ENCODE assay signal across 16 cellular contexts in genomic region chrX:154039577-154039976, GRCh38. TPM values are rescaled to one million over a fixed set of nuclear protein-coding genes. Genes with fewer than 3 reads are reported as not detected.
DNase-seq lines count a peak whose midpoint lies in the region; ATAC-seq and TF ChIP-seq lines count a peak whose summit lies in the region.
"Had no signal": no experiment of that assay in that cellular context is flagged by ENCODE, and none has a peak within 500 bp of the region (broad histone marks: within the 10 kb centered on the region; RNA-seq: fewer than 3 reads in every experiment).

No MANE protein-coding gene starts in this region.

- no peak for TF ChIP-seq CTCF in upper lobe of left lung (IDR thresholded peaks at IDR 0.05)

- no peak for TF ChIP-seq POLR2A in upper lobe of left lung (IDR thresholded peaks at IDR 0.05)

- peak overlapping the region; percentile 35 for H3K9ac ChIP-seq in adipocyte (ENCODE audit: low read length)

- H3K36me3 Mint-ChIP-seq in activated naive CD4-positive, alpha-beta T cell treated with anti-CD3 and anti-CD28 coated beads, Interleukin-2, amount 50 U/mL, for 24 hours, result peaks cover 1% of the 10 kb centered on the region
- no peaks in the 10 kb centered on the region for H3K36me3 Mint-ChIP-seq in natural killer cell treated with Interleukin-12 subunit alpha and Interleukin-12 subunit beta and Interleukin-15 and Interleukin-18, amount 100 ng/mL, for 72 hours

- ATAC-seq in natural killer cell treated with Interleukin-12 subunit alpha and Interleukin-12 subunit beta and Interleukin-15 and Interleukin-18, amount 100 ng/mL, for 72 hours, result no peak
- ATAC-seq in upper lobe of left lung (ENCODE audit: low FRiP score in 2 of 2) (no peak), HG03039 (IDR thresholded peaks at IDR 0.05; ENCODE audit: unreplicated experiment) (no peak), GM19455 (IDR thresholded peaks at IDR 0.05; ENCODE audit: unreplicated experiment) (no peak)
- ATAC-seq: activated CD8-positive, alpha-beta memory T cell treated with anti-CD3 and anti-CD28 coated beads, Interleukin-2, amount 10 ng/mL, durations not matched to agents 7 days and 5 days had no signal

- 86 to 92% methylated on average over 9 to 11 of the region's 11 CpGs for WGBS in upper lobe of left lung, 2 donors

- H3K4me3 Mint-ChIP-seq in activated naive CD4-positive, alpha-beta T cell treated with anti-CD3 and anti-CD28 coated beads, Interleukin-2, amount 50 U/mL, for 24 hours, result no peak overlapping the region
- no peak overlapping the region for H3K4me3 Mint-ChIP-seq in natural killer cell treated with Interleukin-12 subunit alpha and Interleukin-12 subunit beta and Interleukin-15 and Interleukin-18, amount 100 ng/mL, for 72 hours
- H3K4me3 Mint-ChIP-seq: activated CD8-positive, alpha-beta memory T cell treated with anti-CD3 and anti-CD28 coated beads, Interleukin-2, amount 10 ng/mL, durations not matched to agents 7 days and 5 days had no signal

- TF ChIP-seq EP300 in upper lobe of left lung (IDR thresholded peaks at IDR 0.05), result no peak

- H3K9me3 ChIP-seq in adipocyte (ENCODE audit: control insufficient read depth, low read length) (no peaks in the 10 kb centered on the region), upper lobe of left lung (no peaks in the 10 kb centered on the region)
- H3K9me3 ChIP-seq: MG63, ovary, testis had no signal

- H3K27me3 ChIP-seq in adipocyte (replicated peaks; ENCODE audit: control insufficient read depth, insufficient read depth, low read length), result peaks cover 2% of the 10 kb centered on the region
- peaks cover 0 to 3% (median 0%) of the 10 kb centered on the region in 4 donors for H3K27me3 ChIP-seq in upper lobe of left lung
- H3K27me3 ChIP-seq: MG63, ovary, testis had no signal

- peak overlapping the region; percentile 38 for H3K27ac Mint-ChIP-seq in activated naive CD4-positive, alpha-beta T cell treated with anti-CD3 and anti-CD28 coated beads, Interleukin-2, amount 50 U/mL, for 24 hours
- peak overlapping the region; percentile 34 to 48 for H3K27ac Mint-ChIP-seq in natural killer cell treated with Interleukin-12 subunit alpha and Interleukin-12 subunit beta and Interleukin-15 and Interleukin-18, amount 100 ng/mL, for 72 hours

- peaks cover 50% of the 10 kb centered on the region for H3K4me1 ChIP-seq in adipocyte (ENCODE audit: control insufficient read depth, insufficient read depth, low read length)
- H3K4me1 ChIP-seq in upper lobe of left lung, result peaks cover 5 to 35% (median 25%) of the 10 kb centered on the region in 4 donors

- H3K4me3 ChIP-seq in adipocyte (ENCODE audit: low read length), result no peak overlapping the region
- no peak overlapping the region for H3K4me3 ChIP-seq in upper lobe of left lung
- H3K4me3 ChIP-seq: MG63, ovary, testis had no signal

- H3K27me3 Mint-ChIP-seq in activated naive CD4-positive, alpha-beta T cell treated with anti-CD3 and anti-CD28 coated beads, Interleukin-2, amount 50 U/mL, for 24 hours, result no peaks in the 10 kb centered on the region
- peaks cover 0 to 4% of the 10 kb centered on the region in 2 donors for H3K27me3 Mint-ChIP-seq in natural killer cell treated with Interleukin-12 subunit alpha and Interleukin-12 subunit beta and Interleukin-15 and Interleukin-18, amount 100 ng/mL, for 72 hours
- H3K27me3 Mint-ChIP-seq: activated CD8-positive, alpha-beta memory T cell treated with anti-CD3 and anti-CD28 coated beads, Interleukin-2, amount 10 ng/mL, durations not matched to agents 7 days and 5 days had no signal

- peaks cover 38% of the 10 kb centered on the region for H3K4me1 Mint-ChIP-seq in activated naive CD4-positive, alpha-beta T cell treated with anti-CD3 and anti-CD28 coated beads, Interleukin-2, amount 50 U/mL, for 24 hours
- peaks cover 20 to 26% of the 10 kb centered on the region in 2 donors for H3K4me1 Mint-ChIP-seq in natural killer cell treated with Interleukin-12 subunit alpha and Interleukin-12 subunit beta and Interleukin-15 and Interleukin-18, amount 100 ng/mL, for 72 hours (ENCODE audit: low read depth in 2 of 2)

- H3K36me3 ChIP-seq in adipocyte (ENCODE audit: control insufficient read depth, insufficient read depth, low read length, severe bottlenecking) (peaks cover 3% of the 10 kb centered on the region), upper lobe of left lung (no peaks in the 10 kb centered on the region)
- H3K36me3 ChIP-seq: ovary had no signal

- no peak for DNase-seq in activated naive CD4-positive, alpha-beta T cell treated with Interleukin-2 at 50 U/mL for 16 hours
- no peak for DNase-seq in adipocyte (ENCODE audit: low read depth)
- DNase-seq in natural killer cell treated with Interleukin-12 subunit alpha and Interleukin-12 subunit beta and Interleukin-15 and Interleukin-18, amount 100 ng/mL, for 72 hours (ENCODE audit: low spot score), result no peak
- no peak for DNase-seq in upper lobe of left lung
- no peak for DNase-seq in RKO (ENCODE audit: low spot score)
- DNase-seq: activated CD8-positive, alpha-beta memory T cell treated with anti-CD3 and anti-CD28 coated beads, Interleukin-2, amount 10 ng/mL, durations not matched to agents 7 days and 5 days; head of caudate nucleus; NCI-H2081 treated with DMSO at 0.1 percent for 48 hours; NCI-H526; OCI-M1; testis had no signal

- H3K27ac ChIP-seq in upper lobe of left lung, result peak overlapping the region in 3 of 4 donors; percentile 48 to 49 (median 49)
- H3K27ac ChIP-seq: ovary, testis had no signal

- no peaks in the 10 kb centered on the region for H3K9me3 Mint-ChIP-seq in activated naive CD4-positive, alpha-beta T cell treated with anti-CD3 and anti-CD28 coated beads, Interleukin-2, amount 50 U/mL, for 24 hours
- no peaks in the 10 kb centered on the region for H3K9me3 Mint-ChIP-seq in natural killer cell treated with Interleukin-12 subunit alpha and Interleukin-12 subunit beta and Interleukin-15 and Interleukin-18, amount 100 ng/mL, for 72 hours

RNA-seq across cellular contexts. Expression of gene IRAK1, which starts 19.9 kb away (rescaled TPM):
- 100 to 1,000 TPM; 136 to 258 TPM for total RNA-seq in natural killer cell treated with Interleukin-12 subunit alpha and Interleukin-12 subunit beta and Interleukin-15 and Interleukin-18, amount 100 ng/mL, for 72 hours
- total RNA-seq in upper lobe of left lung, result 100 to 1,000 TPM in 4 of 6 donors, 10 to 100 TPM in 2; 49.4 to 236 (median 125) TPM

RNA-seq across cellular contexts. Expression of gene MECP2, which starts 57.9 kb away (rescaled TPM):
- 100 to 1,000 TPM in 1 of 2 donors, 10 to 100 TPM in 1; 65.5 to 103 TPM for total RNA-seq in natural killer cell treated with Interleukin-12 subunit alpha and Interleukin-12 subunit beta and Interleukin-15 and Interleukin-18, amount 100 ng/mL, for 72 hours
- 100 to 1,000 TPM in 1 of 6 donors, 10 to 100 TPM in 5; 43.3 to 110 (median 59.3) TPM for total RNA-seq in upper lobe of left lung
